Comparison of ENCODE assay signal across 20 cellular contexts in genomic region chr10:124618674-124619073, GRCh38.
DNase-seq lines count a peak whose midpoint lies in the region; FAIRE-seq and TF ChIP-seq lines count a peak whose summit lies in the region.
"Had no signal": no experiment of that assay in that cellular context is flagged by ENCODE, and none has a peak within 500 bp of the region (broad histone marks: within the 10 kb centered on the region; RNA-seq: fewer than 3 reads in every experiment).

No MANE protein-coding gene starts in this region.

- H4K20me1 ChIP-seq in SU-DHL-6 (ENCODE audit: low read depth, low read length) (no peaks in the 10 kb centered on the region), keratinocyte (ENCODE audit: control insufficient read depth, extremely low read depth, insufficient read depth, low read length) (no peaks in the 10 kb centered on the region)

- TF ChIP-seq POLR2A in stomach (IDR thresholded peaks at IDR 0.05): no peak

- peaks cover 31% of the 10 kb centered on the region for H3K79me2 ChIP-seq in SU-DHL-6 (ENCODE audit: insufficient read depth, low read length)
- no peaks in the 10 kb centered on the region for H3K79me2 ChIP-seq in keratinocyte (ENCODE audit: control insufficient read depth, insufficient read depth, low read length)

- dilution Hi-C loops in keratinocyte (cut with MboI; ENCODE audit: extremely low pct_ligation_motif_present, low sequenced_read_pairs): no loop called here

- no peaks in the 10 kb centered on the region for H3K36me3 ChIP-seq in CD8-positive, alpha-beta memory T cell (ENCODE audit: insufficient read depth, low read length)
- H3K36me3 ChIP-seq in SU-DHL-6 (ENCODE audit: low read length) (no peaks in the 10 kb centered on the region; the same call in 1 of the 2 replicates), keratinocyte (ENCODE audit: control insufficient read depth in 2 of 2, extremely low read depth in 1 of 2, insufficient read depth in 2 of 2, low read length in 2 of 2) (peaks cover 3 to 16% of the 10 kb centered on the region in 2 experiments), stomach (peaks cover 11 to 66% (median 48%) of the 10 kb centered on the region in 4 donors)
- H3K36me3 ChIP-seq: pancreas, uterus had no signal

- no peaks in the 10 kb centered on the region for H3K9me3 Mint-ChIP-seq in CD8-positive, alpha-beta memory T cell
- H3K9me3 Mint-ChIP-seq: activated T-helper 17 cell treated with anti-CD3 and anti-CD28 coated beads, Interleukin-2, amount 50 U/mL, for 72 hours; mesothelial cell of epicardium had no signal

- H3K27me3 Mint-ChIP-seq in CD8-positive, alpha-beta memory T cell: peaks cover 0 to under 1% of the 10 kb centered on the region in 2 donors
- H3K27me3 Mint-ChIP-seq: activated T-helper 17 cell treated with anti-CD3 and anti-CD28 coated beads, Interleukin-2, amount 50 U/mL, for 72 hours had no signal

- peaks cover 25% of the 10 kb centered on the region for H3K4me1 ChIP-seq in CD8-positive, alpha-beta memory T cell (ENCODE audit: insufficient read depth, low read length)
- peaks cover 15% of the 10 kb centered on the region for H3K4me1 ChIP-seq in keratinocyte (ENCODE audit: control insufficient read depth, extremely low read depth, insufficient read depth, low read length)
- H3K4me1 ChIP-seq in stomach: peaks cover 14 to 47% (median 46%) of the 10 kb centered on the region in 4 donors
- H3K4me1 ChIP-seq: pancreas had no signal

- no peak for TF ChIP-seq CTCF in SU-DHL-6 (IDR thresholded peaks at IDR 0.05; ENCODE audit: insufficient read depth, low read length, poor library complexity, severe bottlenecking)
- no peak for TF ChIP-seq CTCF in keratinocyte (optimal IDR thresholded peaks at IDR 0.05 in 1 of 3, IDR thresholded peaks at IDR 0.05 in 1 of 3, conservative IDR thresholded peaks at IDR 0.05 in 1 of 3; ENCODE audit: extremely low read depth in 1 of 3, insufficient read depth in 2 of 3, low read length in 3 of 3)
- TF ChIP-seq CTCF in stomach (IDR thresholded peaks at IDR 0.05): no peak

- H3K4me3 Mint-ChIP-seq in CD8-positive, alpha-beta memory T cell: peak overlapping the region in 4 of 7 donors; percentile 3 to 52 (median 32)
- H3K4me3 Mint-ChIP-seq: activated T-helper 17 cell treated with anti-CD3 and anti-CD28 coated beads, Interleukin-2, amount 50 U/mL, for 72 hours; mesothelial cell of epicardium had no signal

- 72 to 83% (median 82%) methylated on average over 9 to 14 of the region's 14 CpGs for WGBS in stomach, 5 donors

- DNase-seq in CD8-positive, alpha-beta memory T cell: no peak
- DNase-seq in keratinocyte (ENCODE audit: low read depth, low spot score): no peak
- no peak for DNase-seq in stomach
- DNase-seq in middle frontal gyrus (ENCODE audit: extremely low spot score, low spot score): no peak
- DNase-seq in NOMO-1 (lab: John Stamatoyannopoulos, UW; ENCODE audit: unreplicated experiment in 2 of 2): no peak
- no peak for DNase-seq in glomerular visceral epithelial cell (ENCODE audit: extremely low spot score)
- DNase-seq in AML-193 (lab: John Stamatoyannopoulos, UW): no peak
- DNase-seq: amniotic stem cell; glutamatergic neuron; GM23248; NCI-H2029 treated with DMSO at 0.1 percent for 48 hours; NCI-H524; pancreas; PC-3; stimulated activated CD4-positive, alpha-beta T cell treated with anti-CD3 and anti-CD28 coated beads, Interleukin-4, amount 100 ng/mL, for 4 hours; uterus had no signal

- no peaks in the 10 kb centered on the region for H3K9me3 ChIP-seq in CD8-positive, alpha-beta memory T cell (ENCODE audit: low read length)
- H3K9me3 ChIP-seq in SU-DHL-6 (ENCODE audit: insufficient read depth, low read length) (no peaks in the 10 kb centered on the region), keratinocyte (ENCODE audit: control insufficient read depth, low read depth, low read length) (no peaks in the 10 kb centered on the region), stomach (no peaks in the 10 kb centered on the region)
- H3K9me3 ChIP-seq: pancreas, uterus had no signal

- H3K27ac Mint-ChIP-seq in CD8-positive, alpha-beta memory T cell: peak overlapping the region; percentile 61 to 95 (median 84)
- H3K27ac Mint-ChIP-seq: activated T-helper 17 cell treated with anti-CD3 and anti-CD28 coated beads, Interleukin-2, amount 50 U/mL, for 72 hours had no signal

- POLR2A ChIA-PET in CD8-positive, alpha-beta memory T cell (lab: Charles Lee): interaction anchor here (1.1 to 1.2 kb wide), 3 partner anchors 9 to 99 kb away, joined by 3 to 6 read pairs (median 5); no protein-coding TSS in a partner anchor

- peaks cover 76% of the 10 kb centered on the region for H3F3A ChIP-seq in SU-DHL-6 (ENCODE audit: insufficient read depth)

- H3K9ac ChIP-seq in SU-DHL-6 (ENCODE audit: low read length): peak overlapping the region; percentile 70
- no peak overlapping the region for H3K9ac ChIP-seq in keratinocyte (ENCODE audit: control insufficient read depth, extremely low read depth, insufficient read depth, low read length)
- H3K9ac ChIP-seq: GM23248 had no signal

- H3K4me1 Mint-ChIP-seq in CD8-positive, alpha-beta memory T cell: peaks cover 38 to 82% (median 56%) of the 10 kb centered on the region in 3 donors

- H3K4me2 ChIP-seq in SU-DHL-6 (ENCODE audit: low read depth, low read length, poor library complexity, severe bottlenecking): peak overlapping the region; percentile 56
- peak overlapping the region; percentile 74 for H3K4me2 ChIP-seq in keratinocyte (ENCODE audit: control insufficient read depth, extremely low read depth, insufficient read depth, low read depth, low read length)

- FAIRE-seq in keratinocyte (lab: Jason Lieb, UNC): no peak
- FAIRE-seq: pancreas had no signal

- H2AFZ ChIP-seq in SU-DHL-6 (ENCODE audit: low read depth, low read length, severe bottlenecking): no peak overlapping the region
- no peak overlapping the region for H2AFZ ChIP-seq in keratinocyte (ENCODE audit: control insufficient read depth, low read length)
- H2AFZ ChIP-seq: GM23248 had no signal

- CTCF ChIA-PET in CD8-positive, alpha-beta memory T cell (lab: Charles Lee): interaction anchor here (1.1 to 1.2 kb wide), 4 partner anchors 79 to 123 kb away, joined by 3 to 6 read pairs (median 5); no protein-coding TSS in a partner anchor

- H3K4me3 ChIP-seq in CD8-positive, alpha-beta memory T cell (ENCODE audit: low read length): no peak overlapping the region
- peak overlapping the region; percentile 21 for H3K4me3 ChIP-seq in SU-DHL-6 (ENCODE audit: insufficient read depth, low read length, poor library complexity, severe bottlenecking)
- no peak overlapping the region for H3K4me3 ChIP-seq in keratinocyte (ENCODE audit: control insufficient read depth in 2 of 3, extremely low read depth in 1 of 3, insufficient read depth in 2 of 3, low read depth in 1 of 3, low read length in 3 of 3)
- H3K4me3 ChIP-seq in stomach: no peak overlapping the region
- H3K4me3 ChIP-seq: GM23248, pancreas, SK-N-MC, uterus had no signal

- intact Hi-C loops in stomach (cut with DNase I; ENCODE audit: low total_unique reads): no loop called here

- TF ChIP-seq EP300 in stomach (IDR thresholded peaks at IDR 0.05): no peak

- no peaks in the 10 kb centered on the region for H3K9me2 ChIP-seq in SU-DHL-6 (replicated peaks; ENCODE audit: insufficient read depth, low read length)

- H3K36me3 Mint-ChIP-seq in CD8-positive, alpha-beta memory T cell: peaks cover 0 to 52% (median 0%) of the 10 kb centered on the region in 3 donors

- no peaks in the 10 kb centered on the region for H3K27me3 ChIP-seq in CD8-positive, alpha-beta memory T cell (ENCODE audit: insufficient read depth, low read length, poor library complexity, severe bottlenecking)
- H3K27me3 ChIP-seq in SU-DHL-6 (ENCODE audit: low read length): no peaks in the 10 kb centered on the region
- no peaks in the 10 kb centered on the region for H3K27me3 ChIP-seq in keratinocyte (ENCODE audit: control insufficient read depth, extremely low read depth, insufficient read depth, low read length)
- H3K27me3 ChIP-seq in stomach: no peaks in the 10 kb centered on the region
- H3K27me3 ChIP-seq: pancreas, uterus had no signal

- H3K27ac ChIP-seq in CD8-positive, alpha-beta memory T cell (ENCODE audit: low read depth, low read length): no peak overlapping the region
- peak overlapping the region; percentile 99 for H3K27ac ChIP-seq in SU-DHL-6 (ENCODE audit: low read depth, low read length)
- H3K27ac ChIP-seq in keratinocyte (ENCODE audit: control insufficient read depth, insufficient read depth, low read length): no peak overlapping the region
- peak overlapping the region in 4 of 5 donors; percentile 47 to 61 (median 54) for H3K27ac ChIP-seq in stomach
- H3K27ac ChIP-seq: GM23248, pancreas, SK-N-MC, uterus had no signal

- no peaks in the 10 kb centered on the region for H3K9me1 ChIP-seq in keratinocyte (ENCODE audit: control insufficient read depth, extremely low read depth, insufficient read depth, low read length)

Comparison
In these comparisons a context has a peak if more than half of its experiments do, and no peak if none do; other contexts are left out.
1. H3K27ac ChIP-seq: peak in SU-DHL-6 (single experiment) and stomach (4 of 5); none in CD8-positive, alpha-beta memory T cell (single experiment) and keratinocyte (single experiment).